Comparison of ENCODE assay signal across 8 cellular contexts in genomic region chr4:184824081-184824775, GRCh38. TPM values are rescaled to one million over a fixed set of nuclear protein-coding genes. Genes with fewer than 3 reads are reported as not detected.
DNase-seq lines count a peak whose midpoint lies in the region; ATAC-seq, FAIRE-seq and TF ChIP-seq lines count a peak whose summit lies in the region.

No MANE protein-coding gene starts in this region.

- BruUV-seq in Caco-2 (replicated peaks; lab: Mats Ljungman, UMichigan) (no TSS peak), GM12878 (replicated peaks; lab: Mats Ljungman, UMichigan) (no TSS peak)

- no peak for TF ChIP-seq CTCF in Caco-2 (IDR thresholded peaks at IDR 0.05; ENCODE audit: insufficient read depth in 1 of 2, low read depth in 1 of 2, low read length in 1 of 2, severe bottlenecking in 1 of 2, unreplicated experiment in 1 of 2)
- TF ChIP-seq CTCF in HFFc6 (IDR thresholded peaks at IDR 0.05): no peak
- no peak for TF ChIP-seq CTCF in GM12878 (IDR thresholded peaks at IDR 0.05 in 2 of 3, conservative IDR thresholded peaks at IDR 0.05 in 1 of 3; ENCODE audit: control insufficient read depth in 2 of 3, extremely low read depth in 1 of 3, insufficient read depth in 1 of 3, low read depth in 3 of 3, low read length in 3 of 3)

- peak; percentile 50 for ATAC-seq in GM12878
- ATAC-seq in natural killer cell treated with Interleukin-12 subunit alpha and Interleukin-12 subunit beta and Interleukin-15 and Interleukin-18, amount 100 ng/mL, for 72 hours: no peak
- no peak for ATAC-seq in HG02759 (IDR thresholded peaks at IDR 0.05; ENCODE audit: unreplicated experiment)

- intact Hi-C loops in Caco-2 (cut with micrococcal nuclease; ENCODE audit: unreplicated experiment) (no loop called here), GM12878 (cut with micrococcal nuclease; ENCODE audit: unreplicated experiment) (loop anchor here (1.0 to 5.0 kb wide), 4 partner anchors 9 to 287 kb away; partner anchors contain the start of gene CENPU)

- H3K36me3 Mint-ChIP-seq in Caco-2 (ENCODE audit: insufficient read depth, unreplicated experiment) (peaks cover 7% of the 10 kb centered on the region), HFFc6 (ENCODE audit: low read depth) (no peaks in the 10 kb centered on the region)
- peaks cover 7% of the 10 kb centered on the region for H3K36me3 Mint-ChIP-seq in natural killer cell treated with Interleukin-12 subunit alpha and Interleukin-12 subunit beta and Interleukin-15 and Interleukin-18, amount 100 ng/mL, for 72 hours

- RAD21 ChIA-PET in GM12878 (lab: Charles Lee; ENCODE audit: unreplicated experiment): interaction anchor here (1.0 to 6.9 kb wide), 9 partner anchors 9 to 407 kb away, joined by 3 to 47 read pairs (median 3); no protein-coding TSS in a partner anchor

- POLR2A ChIA-PET in Caco-2 (lab: Charles Lee): no interaction called here
- POLR2A ChIA-PET in GM12878 (lab: Charles Lee): interaction anchor here (0.8 to 1.8 kb wide), 5 partner anchors 9 to 36 kb away, joined by 3 to 6 read pairs (median 3); no protein-coding TSS in a partner anchor

- SMC1A ChIA-PET in GM12878 (lab: Charles Lee; ENCODE audit: uncharacterized antibody, unreplicated experiment): interaction anchor here (1.2 to 3.5 kb wide), 4 partner anchors 9 to 82 kb away, joined by 3 to 31 read pairs (median 10); no protein-coding TSS in a partner anchor

- H3K4me3 Mint-ChIP-seq in Caco-2 (ENCODE audit: unreplicated experiment) (peak overlapping the region; percentile 92), HFFc6 (peak overlapping the region; percentile 89)
- peak overlapping the region; percentile 96 for H3K4me3 Mint-ChIP-seq in natural killer cell treated with Interleukin-12 subunit alpha and Interleukin-12 subunit beta and Interleukin-15 and Interleukin-18, amount 100 ng/mL, for 72 hours

- no peak for TF ChIP-seq RAD21 in GM12878 (IDR thresholded peaks at IDR 0.05; ENCODE audit: insufficient read depth, low read depth, low read length)

- no peaks in the 10 kb centered on the region for H3K36me3 ChIP-seq in Caco-2 (ENCODE audit: control insufficient read depth, insufficient read depth, low read length)
- H3K36me3 ChIP-seq in GM12878 (ENCODE audit: control insufficient read depth in 2 of 2, insufficient read depth in 2 of 2, low read length in 1 of 2): no peaks in the 10 kb centered on the region

- peak overlapping the region; percentile 61; the same call in 1 of the 2 replicates for H2AFZ ChIP-seq in GM12878 (ENCODE audit: control insufficient read depth, low read depth, low read length)

- H3K4me1 ChIP-seq in Caco-2 (peaks cover 13% of the 10 kb centered on the region), GM12878 (ENCODE audit: control insufficient read depth, insufficient read depth, low read length) (peaks cover 40% of the 10 kb centered on the region)

- peak overlapping the region; percentile 90 for H3K27ac ChIP-seq in GM12878 (ENCODE audit: control insufficient read depth, insufficient read depth)

- H3K9ac ChIP-seq in GM12878 (ENCODE audit: control insufficient read depth, insufficient read depth, low read length): peak overlapping the region; percentile 78

- in situ Hi-C loops in GM12878 (cut with MboI): no loop called here

- H3K27me3 Mint-ChIP-seq in Caco-2 (ENCODE audit: insufficient read depth, unreplicated experiment) (no peaks in the 10 kb centered on the region), HFFc6 (ENCODE audit: insufficient read depth) (peaks cover 10% of the 10 kb centered on the region)
- H3K27me3 Mint-ChIP-seq in natural killer cell treated with Interleukin-12 subunit alpha and Interleukin-12 subunit beta and Interleukin-15 and Interleukin-18, amount 100 ng/mL, for 72 hours: peaks cover 0 to 5% of the 10 kb centered on the region in 2 donors

- FAIRE-seq in GM12878 (lab: Jason Lieb, UNC): peak; percentile 86

- no peak for DNase-seq in Caco-2
- no peak for DNase-seq in HFFc6
- DNase-seq in GM12878 (ENCODE audit: low read depth, low spot score): no peak
- no peak for DNase-seq in natural killer cell treated with Interleukin-12 subunit alpha and Interleukin-12 subunit beta and Interleukin-15 and Interleukin-18, amount 100 ng/mL, for 72 hours (ENCODE audit: low spot score)
- no peak for DNase-seq in GM19240 (ENCODE audit: insufficient read length, low spot score)
- no peak for DNase-seq in activated effector memory CD4-positive, alpha-beta T cell treated with anti-CD3 and anti-CD28 coated beads, Interleukin-2, amount 50 U/mL, for 16 hours
- no peak for DNase-seq in GDM1 (lab: John Stamatoyannopoulos, UW)

- peaks cover 62% of the 10 kb centered on the region for H3K79me2 ChIP-seq in GM12878 (ENCODE audit: control insufficient read depth, insufficient read depth, low read length)

- CTCF ChIA-PET in Caco-2 (lab: Charles Lee) (interaction anchor here (0.6 kb wide), 1 partner anchor 10 kb away, joined by 3 read pairs; no protein-coding TSS in a partner anchor), GM12878 (lab: Yijun Ruan, JAX) (interaction anchor here (0.7 to 1.7 kb wide), 4 partner anchors 8 to 79 kb away, joined by 3 to 5 read pairs (median 4); no protein-coding TSS in a partner anchor)

- H3K9me3 ChIP-seq in Caco-2 (no peaks in the 10 kb centered on the region), GM12878 (replicated peaks; ENCODE audit: control insufficient read depth, insufficient read depth, low read length) (no peaks in the 10 kb centered on the region)

- peak in 1 of 2 experiments; percentile 78; a peak in 1 of 4 replicates for TF ChIP-seq EP300 in GM12878 (IDR thresholded peaks at IDR 0.05; ENCODE audit: borderline replicate concordance in 1 of 2, control insufficient read depth in 1 of 2, low read depth in 2 of 2, low read length in 2 of 2)

- H3K27me3 ChIP-seq in Caco-2 (replicated peaks; ENCODE audit: control insufficient read depth, insufficient read depth, low read length) (no peaks in the 10 kb centered on the region), GM12878 (replicated peaks in 1 of 2; ENCODE audit: control insufficient read depth in 2 of 2, insufficient read depth in 2 of 2, low read length in 1 of 2) (no peaks in the 10 kb centered on the region)

- H3K27ac Mint-ChIP-seq in Caco-2 (ENCODE audit: unreplicated experiment) (peak overlapping the region; percentile 62), HFFc6 (no peak overlapping the region)
- peak overlapping the region; percentile 79 to 84 for H3K27ac Mint-ChIP-seq in natural killer cell treated with Interleukin-12 subunit alpha and Interleukin-12 subunit beta and Interleukin-15 and Interleukin-18, amount 100 ng/mL, for 72 hours

- peak overlapping the region; percentile 43 for H3K4me2 ChIP-seq in GM12878 (ENCODE audit: control insufficient read depth, insufficient read depth)

- no peaks in the 10 kb centered on the region for H4K20me1 ChIP-seq in GM12878 (ENCODE audit: control insufficient read depth, insufficient read depth)

- WGBS in GM12878 (ENCODE audit: insufficient coverage, insufficient replicate concordance, low lambda C conversion rate, missing lambda C conversion rate): 6% methylated on average over 13 of the region's 13 CpGs

- peaks cover 7% of the 10 kb centered on the region for H3K4me1 Mint-ChIP-seq in Caco-2 (ENCODE audit: low read depth, unreplicated experiment)
- peaks cover 21% of the 10 kb centered on the region for H3K4me1 Mint-ChIP-seq in HFFc6 (ENCODE audit: low read depth)
- peaks cover 38 to 49% of the 10 kb centered on the region in 2 donors for H3K4me1 Mint-ChIP-seq in natural killer cell treated with Interleukin-12 subunit alpha and Interleukin-12 subunit beta and Interleukin-15 and Interleukin-18, amount 100 ng/mL, for 72 hours (ENCODE audit: low read depth in 2 of 2)

- H3K9me3 Mint-ChIP-seq in Caco-2 (ENCODE audit: unreplicated experiment) (no peaks in the 10 kb centered on the region), HFFc6 (no peaks in the 10 kb centered on the region)
- no peaks in the 10 kb centered on the region for H3K9me3 Mint-ChIP-seq in natural killer cell treated with Interleukin-12 subunit alpha and Interleukin-12 subunit beta and Interleukin-15 and Interleukin-18, amount 100 ng/mL, for 72 hours

- H3K4me3 ChIP-seq in Caco-2 (ENCODE audit: low read depth, low read length) (peak overlapping the region; percentile 42), GM12878 (peak overlapping the region; percentile 77)

- no peak for TF ChIP-seq POLR2A in GM12878 (IDR thresholded peaks at IDR 0.05; ENCODE audit: low read depth, low read length)

TF ChIP-seq in GM12878, 131 proteins besides CTCF, POLR2A, EP300 and RAD21 (continues in another document):
- TF ChIP-seq E2F4 (IDR thresholded peaks at IDR 0.05; ENCODE audit: low read depth, low read length) (no peak), ZNF217 (IDR thresholded peaks at IDR 0.05) (no peak; the same call in 1 of the 2 replicates)

RNA-seq across cellular contexts. Expression of gene ACSL1, which starts 1.5 kb away (rescaled TPM):
- total RNA-seq in Caco-2 (2022) (76.3 and 100 TPM in 2 replicates), GM12878 (2014; rRNA removed) (58.3 and 62.9 TPM in 2 replicates), GM12878 (2014; rRNA removed; fragmentation: Illumina TruSeq; extraction: Trizol) (63.8 and 65.6 TPM in 2 replicates), GM12878 (2021) (59.5 and 63.2 TPM in 2 replicates)
- total RNA-seq in HFFc6 (2021; fragmentation: NEBNext Ultra II Directional; extraction: Animal tissue kit (Norgen Biotek cat#: 25700)): 10 to 100 TPM; 21.7 to 24.0 (median 22.9) TPM
- 73.8 and 81.8 TPM in 2 replicates for total RNA-seq in GM12878 (2013; cell fraction: nucleolus; rRNA removed)
- 43.6 TPM for polyA plus RNA-seq in GM12878 (2011; ENCODE audit: low read depth)
- polyA plus RNA-seq in GM12878 (2011; rRNA removed) (60.2 and 72.4 TPM in 2 replicates), GM12878 (2014; fragmentation: Illumina TruSeq; extraction: Trizol) (68.1 and 81.7 TPM in 2 replicates), GM12878 (2014; fragmentation: Nextera tagmentation; extraction: Ambion mirVana) (10 to 100 TPM; 30.7 to 32.6 TPM), GM12878 (2014; rRNA removed) (44.4 and 47.0 TPM in 2 replicates), GM12878 (2016; fragmentation: Nextera tagmentation; extraction: Ambion mirVana) (10 to 100 TPM; 53.8 to 59.0 TPM)
- polyA plus RNA-seq in GM12878 (2011; cell fraction: cytosol; rRNA removed): 38.6 and 39.2 TPM in 2 replicates
- polyA plus RNA-seq in GM12878 (2011; cell fraction: nucleus; rRNA removed): 65.7 and 68.5 TPM in 2 replicates
- polyA plus RNA-seq in GM12878 (2012): 35.6 and 41.0 TPM in 2 replicates
- 98.4 and 105 TPM in 2 replicates for polyA minus RNA-seq in GM12878 (2011; rRNA and poly(A)+ RNA removed)
- 38.5 and 46.4 TPM in 2 replicates for polyA minus RNA-seq in GM12878 (2011; cell fraction: cytosol; rRNA and poly(A)+ RNA removed)
- polyA minus RNA-seq in GM12878 (2011; cell fraction: nucleus; rRNA and poly(A)+ RNA removed): 41.5 and 63.8 TPM in 2 replicates
- 100 to 1,000 TPM; 110 to 111 TPM for total RNA-seq in natural killer cell treated with Interleukin-12 subunit alpha and Interleukin-12 subunit beta and Interleukin-15 and Interleukin-18, amount 100 ng/mL, for 72 hours
